8 cellular contexts compared by ENCODE assay signal in the genomic region with DNA sequence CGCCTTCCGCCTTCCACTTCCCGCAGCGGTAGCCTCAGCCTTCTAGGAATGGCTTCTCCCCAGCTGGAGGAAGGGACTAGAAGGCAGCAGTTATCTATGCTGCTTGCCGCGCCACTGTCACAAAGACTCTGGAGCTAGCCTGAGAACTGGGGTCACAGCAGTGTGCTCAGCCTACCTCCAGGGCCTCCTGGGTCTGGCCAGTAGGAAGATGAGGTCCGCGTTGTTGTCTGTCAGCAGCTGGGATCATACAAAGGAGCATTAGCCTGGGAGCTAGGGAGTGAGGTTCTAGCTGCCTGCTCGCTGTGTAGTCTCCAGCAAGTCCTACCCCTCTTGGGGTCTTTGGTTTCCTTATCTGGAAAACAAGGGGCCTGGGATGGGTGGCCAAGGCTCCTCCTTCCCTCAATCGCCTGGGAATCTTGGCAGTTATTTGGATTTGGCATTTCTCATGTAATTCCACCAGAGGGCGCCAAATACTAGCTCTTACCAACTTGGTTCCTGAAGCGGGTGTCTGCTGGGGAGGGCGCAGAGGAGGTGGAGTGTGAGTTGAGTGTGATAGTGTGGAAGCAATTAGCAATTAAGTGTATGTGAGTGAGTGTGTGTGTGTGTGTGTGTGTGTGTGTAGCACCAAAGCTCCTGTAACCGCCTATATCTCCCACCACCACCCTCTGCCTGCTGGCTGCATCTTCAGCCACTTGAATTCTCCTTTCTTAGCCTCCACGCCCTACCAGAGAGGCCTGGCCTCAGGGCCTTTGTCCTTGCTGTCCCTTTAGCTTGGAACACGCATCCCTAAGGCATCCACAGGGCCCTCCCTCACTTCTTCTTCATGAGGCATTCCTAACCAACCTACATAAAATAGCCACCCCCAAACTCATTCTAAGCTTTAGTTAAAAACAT.
DNase-seq lines count a peak whose midpoint lies in the region; ATAC-seq lines count a peak whose summit lies in the region.

No MANE protein-coding gene starts in this region.

- peak; percentile 71 for ATAC-seq in GM18909 (IDR thresholded peaks at IDR 0.05; ENCODE audit: poor library complexity, unreplicated experiment)
- ATAC-seq in left ventricle myocardium superior: peak; percentile 84
- no peak for ATAC-seq in HG03135 (IDR thresholded peaks at IDR 0.05; ENCODE audit: unreplicated experiment)

- intact Hi-C loops in left ventricle myocardium superior (cut with micrococcal nuclease): loop anchor here (2.0 kb wide), 1 partner anchor 127 kb away; no protein-coding TSS in a partner anchor

- DNase-seq in Ammon's horn (ENCODE audit: low spot score) (peak; percentile 90), M059J (ENCODE audit: low read depth) (peak; percentile 60), SK-MEL-5 (ENCODE audit: low read depth, low spot score) (peak; percentile 83), amygdala (lab: John Stamatoyannopoulos, UW) (peak in 49 of 56 donors; percentile 12 to 82 (median 49)), left ventricle myocardium superior (peak; percentile 51), putamen (ENCODE audit: low spot score) (peak; percentile 80)

- in situ Hi-C loops in SK-MEL-5 (cut with HindIII; ENCODE audit: low pct_unique_long_range_greater_than_20kb, low sequenced_read_pairs): no loop called here
